8 cellular contexts compared by ENCODE assay signal in the genomic region with DNA sequence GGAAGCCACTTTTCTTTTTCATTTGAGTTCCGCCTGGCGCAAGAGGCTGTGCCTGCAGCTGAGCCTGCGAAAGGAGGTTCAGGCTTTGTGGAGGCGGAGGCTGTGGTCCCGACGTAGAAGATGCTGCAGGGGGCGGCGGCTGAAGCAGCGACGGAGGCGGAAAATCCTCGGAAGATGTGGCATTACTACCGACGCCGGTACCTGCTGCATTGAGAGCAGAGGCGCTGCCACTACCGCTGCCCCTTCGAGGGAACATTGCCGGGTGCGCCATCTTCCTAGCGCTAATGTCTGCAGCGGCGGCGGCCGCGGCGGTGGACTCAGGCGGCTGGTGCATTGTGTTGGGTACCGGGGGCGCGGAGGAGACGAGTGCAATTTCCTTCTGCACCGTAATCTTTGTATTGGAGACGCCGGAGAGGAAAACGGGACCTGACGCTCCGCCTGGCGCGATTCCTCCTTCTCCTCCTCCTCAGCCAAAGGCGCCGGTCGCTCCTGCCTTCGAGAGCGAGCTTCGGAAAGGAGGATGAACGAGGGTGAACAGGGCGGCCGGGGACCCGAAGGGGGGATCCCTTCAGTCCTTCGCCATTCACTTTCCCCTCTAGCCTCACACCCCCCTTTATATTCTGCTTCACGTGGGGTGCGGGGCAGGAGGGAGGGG. TPM values are rescaled to one million over a fixed set of nuclear protein-coding genes. Genes with fewer than 3 reads are reported as not detected.
DNase-seq lines count a peak whose midpoint lies in the region; ATAC-seq and TF ChIP-seq lines count a peak whose summit lies in the region.

A gene (minus strand): TSS at position 590 of the 655 bp plus-strand sequence. CDS start 256 bp downstream, at position 334.

- ATAC-seq in naive B cell (ENCODE audit: low read depth in 2 of 2) (peak; percentile 1 to 3), HG03520 (IDR thresholded peaks at IDR 0.05; ENCODE audit: unreplicated experiment) (no peak)

- no peaks in the 10 kb centered on the region for H3K36me3 Mint-ChIP-seq in naive B cell

- H3K27ac ChIP-seq in OCI-LY1 (ENCODE audit: low read depth, low read length, poor library complexity, severe bottlenecking) = peak within 1 kb of the TSS; percentile 27

- H3K4me3 ChIP-seq in OCI-LY1 (ENCODE audit: low read depth, low read length, poor library complexity, severe bottlenecking) = peak within 1 kb of the TSS; percentile 87
- H3K4me3 ChIP-seq in fibroblast of mammary gland (ENCODE audit: control insufficient read depth, low read depth, low read length) = peak within 1 kb of the TSS; percentile 78

- H3K9me2 ChIP-seq in OCI-LY1 (ENCODE audit: low read depth, low read length) = no peaks in the 10 kb centered on the region

- H4K20me1 ChIP-seq in OCI-LY1 (ENCODE audit: insufficient read depth, low read length) = no peaks in the 10 kb centered on the region

- H3K9me3 Mint-ChIP-seq in naive B cell = no peaks in the 10 kb centered on the region

- TF ChIP-seq CTCF in OCI-LY1 (IDR thresholded peaks at IDR 0.05; ENCODE audit: low read length) (no peak), fibroblast of mammary gland (conservative IDR thresholded peaks at IDR 0.05; ENCODE audit: control insufficient read depth, insufficient read depth, low read depth, low read length) (no peak)

- no peaks in the 10 kb centered on the region for H3K27me3 ChIP-seq in OCI-LY1 (ENCODE audit: insufficient read depth, low read length)

- H3K79me2 ChIP-seq in OCI-LY1 (ENCODE audit: insufficient read depth, low read length) = no peaks in the 10 kb centered on the region

- peaks cover 17% of the 10 kb centered on the region for H3K36me3 ChIP-seq in OCI-LY1 (ENCODE audit: insufficient read depth, low read length)

- peak within 1 kb of the TSS; percentile 90 for H3K4me2 ChIP-seq in OCI-LY1 (ENCODE audit: low read length)

- peaks cover 40% of the 10 kb centered on the region for H3K4me1 ChIP-seq in OCI-LY1 (ENCODE audit: insufficient read depth, low read length, severe bottlenecking)

- H3K4me1 Mint-ChIP-seq in naive B cell = peaks cover 15 to 25% (median 19%) of the 10 kb centered on the region in 3 donors

- peaks cover 0 to 5% (median 0%) of the 10 kb centered on the region in 3 donors for H3K27me3 Mint-ChIP-seq in naive B cell

- H3K9ac ChIP-seq in OCI-LY1 (ENCODE audit: low read length) = peak within 1 kb of the TSS; percentile 90

- H3F3A ChIP-seq in OCI-LY1 (ENCODE audit: insufficient read depth, low read length) = no peaks in the 10 kb centered on the region

- H3K27ac Mint-ChIP-seq in naive B cell = peak within 1 kb of the TSS; percentile 91 to 98 (median 95)

- H3K4me3 Mint-ChIP-seq in naive B cell = peak within 1 kb of the TSS; percentile 95 to 99 (median 98)

- H3K9me3 ChIP-seq in OCI-LY1 (ENCODE audit: low read length) = no peaks in the 10 kb centered on the region

- no peak within 1 kb of the TSS for H2AFZ ChIP-seq in OCI-LY1 (ENCODE audit: low read length)

- DNase-seq in SKM-1 treated with dmso at 0.1 percent for 144 hours (lab: John Stamatoyannopoulos, UW; ENCODE audit: unreplicated experiment) (peak; percentile 21), SKM-1 (lab: John Stamatoyannopoulos, UW; ENCODE audit: unreplicated experiment) (no peak), fibroblast of mammary gland (ENCODE audit: low read depth) (peak; percentile 51), naive B cell (peak; percentile 34)
- DNase-seq in activated T-helper 9 cell treated with anti-CD3 and anti-CD28 coated beads, Interleukin-2, amount 50 U/mL, for 16 hours (ENCODE audit: low read depth) = peak; percentile 48
- peak; percentile 25 to 52 for DNase-seq in stimulated activated CD8-positive, alpha-beta memory T cell treated with anti-CD3 and anti-CD28 coated beads, Interleukin-7, amount 100 ng/mL, for 48 hours (ENCODE audit: extremely low read depth in 1 of 2, low read depth in 1 of 2)

RNA-seq across cellular contexts. Expression of the gene that starts here (rescaled TPM):
- polyA plus RNA-seq in naive B cell (ENCODE audit: low read depth in 6 of 6) = 10 to 100 TPM in 1 of 6 donors, 1 to 10 TPM in 5; 3.5 to 10.1 (median 7.0) TPM
